8 cellular contexts compared by ENCODE assay signal in genomic region chr2:157256621-157257020, GRCh38.
DNase-seq lines count a peak whose midpoint lies in the region; ATAC-seq lines count a peak whose summit lies in the region.

No MANE protein-coding gene starts in this region.

- H3K27ac Mint-ChIP-seq in T-helper 2 cell treated with Interferon-gamma antibody and Interleukin-4, amounts not matched to agents 5 μg/mL and 100 μg/mL, for 36 hours: no peak overlapping the region

- peaks cover 32% of the 10 kb centered on the region for H3K4me1 Mint-ChIP-seq in T-helper 2 cell treated with Interferon-gamma antibody and Interleukin-4, amounts not matched to agents 5 μg/mL and 100 μg/mL, for 36 hours (ENCODE audit: low read depth)

- H3K4me3 Mint-ChIP-seq in T-helper 2 cell treated with Interferon-gamma antibody and Interleukin-4, amounts not matched to agents 5 μg/mL and 100 μg/mL, for 36 hours: no peak overlapping the region

- H3K27me3 Mint-ChIP-seq in T-helper 2 cell treated with Interferon-gamma antibody and Interleukin-4, amounts not matched to agents 5 μg/mL and 100 μg/mL, for 36 hours (ENCODE audit: low read depth): peaks cover 6% of the 10 kb centered on the region

- DNase-seq in stimulated activated CD4-positive, alpha-beta T cell treated with anti-CD3 and anti-CD28 coated beads, Interleukin-12 subunit alpha, Interleukin-12 subunit beta, amount 100 ng/mL, for 48 hours (ENCODE audit: low read depth in 2 of 3, low spot score in 1 of 3): peak in 2 of 3 donors; percentile 23 to 45
- no peak for DNase-seq in stimulated activated CD4-positive, alpha-beta T cell treated with anti-CD3 and anti-CD28 coated beads, Interleukin-4, amount 100 ng/mL, for 1 hour
- peak; percentile 63 for DNase-seq in T-helper 2 cell treated with Interferon-gamma antibody and Interleukin-4, amounts not matched to agents 5 μg/mL and 100 μg/mL, for 36 hours (ENCODE audit: low spot score)
- DNase-seq in COLO668 (lab: John Stamatoyannopoulos, UW; ENCODE audit: unreplicated experiment) (no peak), COLO829 (ENCODE audit: low spot score) (no peak), putamen (ENCODE audit: low spot score) (no peak), NCI-H446 treated with DMSO at 0.1 percent for 48 hours (lab: John Stamatoyannopoulos, UW) (no peak)

- ATAC-seq in HG02798 (IDR thresholded peaks at IDR 0.05; ENCODE audit: poor library complexity, unreplicated experiment): peak; percentile 97

- H3K9me3 Mint-ChIP-seq in T-helper 2 cell treated with Interferon-gamma antibody and Interleukin-4, amounts not matched to agents 5 μg/mL and 100 μg/mL, for 36 hours: no peaks in the 10 kb centered on the region

- no peaks in the 10 kb centered on the region for H3K36me3 Mint-ChIP-seq in T-helper 2 cell treated with Interferon-gamma antibody and Interleukin-4, amounts not matched to agents 5 μg/mL and 100 μg/mL, for 36 hours (ENCODE audit: low read depth)

Comparison
In these comparisons a context has a peak if more than half of its experiments do, and no peak if none do; other contexts are left out.
1. DNase-seq: peak in stimulated activated CD4-positive, alpha-beta T cell treated with anti-CD3 and anti-CD28 coated beads, Interleukin-12 subunit alpha, Interleukin-12 subunit beta, amount 100 ng/mL, for 48 hours (2 of 3) and T-helper 2 cell treated with Interferon-gamma antibody and Interleukin-4, amounts not matched to agents 5 μg/mL and 100 μg/mL, for 36 hours (single experiment); none in stimulated activated CD4-positive, alpha-beta T cell treated with anti-CD3 and anti-CD28 coated beads, Interleukin-4, amount 100 ng/mL, for 1 hour (single experiment), COLO668 (single experiment), COLO829 (single experiment), putamen (single experiment) and NCI-H446 treated with DMSO at 0.1 percent for 48 hours (single experiment).